In the genomic region with DNA sequence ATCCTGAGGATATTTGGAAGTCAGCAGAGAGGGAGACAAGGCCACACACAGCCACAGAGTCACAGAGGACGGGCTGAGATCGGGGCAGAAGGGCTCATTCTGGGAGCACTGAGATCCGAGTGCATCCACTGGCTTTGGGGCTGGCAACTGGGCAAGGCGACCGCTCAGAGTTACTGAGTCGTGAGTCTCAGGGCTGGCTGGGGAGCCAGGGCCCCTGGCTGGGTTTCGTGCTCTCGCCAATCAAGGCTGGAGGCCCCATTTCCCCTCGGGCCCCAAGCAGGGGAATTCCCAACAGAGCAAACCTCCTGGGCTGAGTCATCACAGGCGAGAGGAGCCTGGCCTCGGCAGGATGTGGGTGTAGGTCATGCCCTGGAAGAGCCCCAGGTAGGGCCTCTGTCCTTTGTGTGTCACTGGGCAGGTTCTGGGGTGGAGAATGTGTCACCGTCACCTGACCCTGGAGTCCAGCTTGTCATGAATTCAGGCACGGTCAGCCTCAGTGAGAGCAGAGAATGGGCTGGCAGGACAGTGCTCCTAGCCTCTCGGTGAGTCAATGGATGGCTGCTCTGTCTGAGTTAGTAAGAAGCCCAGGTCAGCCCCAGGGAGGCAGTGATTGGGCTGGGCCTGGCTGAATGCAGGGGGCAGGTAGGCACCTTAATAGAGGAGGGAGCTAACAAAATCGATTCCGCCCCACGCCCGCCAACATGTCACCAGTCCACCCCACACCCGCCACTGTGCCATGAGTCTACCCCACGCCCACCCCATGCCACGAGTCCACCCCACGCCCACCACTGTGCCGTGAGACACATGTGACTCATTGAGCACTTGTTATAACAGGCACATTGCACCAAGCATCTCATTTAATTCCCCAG, we compare ENCODE assay signal across 8 cellular contexts. TPM values are rescaled to one million over a fixed set of nuclear protein-coding genes. Genes with fewer than 3 reads are reported as not detected.
DNase-seq lines count a peak whose midpoint lies in the region; ATAC-seq and TF ChIP-seq lines count a peak whose summit lies in the region.

No MANE protein-coding gene starts in this region.

- no peaks in the 10 kb centered on the region for H3K9me3 ChIP-seq in body of pancreas
- H3K9me3 ChIP-seq in right lobe of liver: no peaks in the 10 kb centered on the region

- 67 to 80% methylated on average over 14 to 23 of the region's 23 CpGs for WGBS in body of pancreas, 2 donors
- WGBS in right lobe of liver (ENCODE audit: insufficient coverage, low coverage, low lambda C conversion rate, missing lambda C conversion rate): 59% methylated on average over 14 of the region's 23 CpGs

- intact Hi-C loops in body of pancreas (cut with DNase I) (no loop called here), right lobe of liver (cut with DNase I) (no loop called here)

- TF ChIP-seq CTCF in body of pancreas (IDR thresholded peaks at IDR 0.05): no peak
- no peak for TF ChIP-seq CTCF in right lobe of liver (IDR thresholded peaks at IDR 0.05)

- H3K4me3 ChIP-seq in body of pancreas (no peak overlapping the region), right lobe of liver (no peak overlapping the region)

- H3K4me1 ChIP-seq in body of pancreas: peaks cover 10% of the 10 kb centered on the region
- H3K4me1 ChIP-seq in right lobe of liver: peaks cover 0 to 5% (median 0%) of the 10 kb centered on the region in 4 donors

- ATAC-seq in GM21390 (IDR thresholded peaks at IDR 0.05; ENCODE audit: unreplicated experiment) (peak; percentile 73), body of pancreas (peak; percentile 83), right lobe of liver (peak; percentile 51 to 93 (median 62))

- DNase-seq in COLO668 (lab: John Stamatoyannopoulos, UW; ENCODE audit: unreplicated experiment) (peak; percentile 94), HPDE6-E6E7 (ENCODE audit: extremely low spot score) (peak; percentile 98), T1000 (lab: John Stamatoyannopoulos, UW) (peak; percentile 93), body of pancreas (peak; percentile 47 to 79 (median 66)), right lobe of liver (peak in 1 of 3 donors; percentile 87), NCI-H1105 treated with DMSO at 0.1 percent for 48 hours (lab: John Stamatoyannopoulos, UW) (no peak)
- peak; percentile 84 to 87 for DNase-seq in stimulated activated CD8-positive, alpha-beta memory T cell treated with anti-CD3 and anti-CD28 coated beads, Interleukin-2, amount 100 ng/mL, for 48 hours (ENCODE audit: low read depth in 2 of 2)

- H3K27me3 ChIP-seq in body of pancreas: no peaks in the 10 kb centered on the region
- no peaks in the 10 kb centered on the region for H3K27me3 ChIP-seq in right lobe of liver

- peak overlapping the region in 2 of 4 donors; percentile 39 to 62 for H3K27ac ChIP-seq in body of pancreas
- no peak overlapping the region for H3K27ac ChIP-seq in right lobe of liver

- TF ChIP-seq POLR2A in body of pancreas (IDR thresholded peaks at IDR 0.05) (no peak), right lobe of liver (IDR thresholded peaks at IDR 0.05) (no peak)

- H3K36me3 ChIP-seq in body of pancreas (replicated peaks in 1 of 2; ENCODE audit: insufficient read depth in 1 of 2, low read depth in 2 of 2) (no peaks in the 10 kb centered on the region), right lobe of liver (no peaks in the 10 kb centered on the region)

RNA-seq across cellular contexts. Expression of a gene that starts 16.9 kb away (rescaled TPM):
- total RNA-seq in body of pancreas: 1 to 10 TPM in 1 of 2 donors, under 1 TPM in 1; 0.33 to 7.0 TPM
- under 1 TPM; 0.20 to 0.59 (median 0.28) TPM for total RNA-seq in right lobe of liver

RNA-seq across cellular contexts. Expression of a gene that starts 32.3 kb away (rescaled TPM):
- total RNA-seq in body of pancreas (not detected), right lobe of liver (not detected)

RNA-seq across cellular contexts. Expression of a gene that starts 37.6 kb away (rescaled TPM):
- total RNA-seq in body of pancreas: not detected
- total RNA-seq in right lobe of liver: not detected
